In the genomic region with DNA sequence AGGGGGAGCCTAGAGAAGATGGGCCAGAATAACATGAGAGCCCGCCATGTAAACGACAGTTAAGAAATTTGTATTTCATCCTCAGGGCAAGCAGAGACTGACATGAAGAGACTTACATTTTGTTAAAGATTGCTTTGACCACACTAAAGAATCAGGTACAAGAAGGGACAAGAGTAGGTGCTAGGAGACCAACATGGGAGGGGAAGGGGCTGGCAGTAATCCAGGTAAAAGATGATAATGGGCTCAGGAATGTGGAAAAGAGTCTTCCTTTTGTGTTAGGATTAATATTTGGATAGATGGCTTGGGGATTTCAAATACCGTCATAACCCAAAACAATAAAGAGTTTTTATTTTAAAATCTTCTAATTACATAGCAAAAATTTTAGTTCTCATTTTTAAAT, we compare ENCODE assay signal across 24 cellular contexts.
"Had no signal": no experiment of that assay in that cellular context is flagged by ENCODE, and none has a peak within 500 bp of the region (broad histone marks: within the 10 kb centered on the region; RNA-seq: fewer than 3 reads in every experiment).

No MANE protein-coding gene starts in this region.

- H3K4me3 Mint-ChIP-seq: activated B cell treated with CpG ODN at 0.5 μM for 24 hours; activated CD4-positive, alpha-beta T cell treated with anti-CD3 and anti-CD28 coated beads for 36 hours; activated naive CD4-positive, alpha-beta T cell treated with anti-CD3 and anti-CD28 coated beads for 36 hours; activated naive CD8-positive, alpha-beta T cell treated with anti-CD3 and anti-CD28 coated beads, Interleukin-2, amount 10 ng/mL, durations not matched to agents 7 days and 5 days; activated T-cell treated with anti-CD3 and anti-CD28 coated beads, Interleukin-2, amount 50 U/mL, for 72 hours; endodermal cell; nephron; stimulated activated naive B cell treated with anti-CD40 and anti-IgM and Interleukin-4, amounts not matched to agents 10 μg/mL and 1 μg/mL and 100 μg/mL, for 72 hours; T-helper 1 cell treated with Interleukin-12 subunit alpha and Interleukin-12 subunit beta and Interleukin-4 antibody, amounts not matched to agents 30 μg/mL and 1 μg/mL, for 36 hours had no signal

- H3K4me3 ChIP-seq: coronary artery, left ventricle myocardium inferior, sigmoid colon, smooth muscle cell had no signal

- H3K27ac ChIP-seq: coronary artery, left ventricle myocardium inferior, sigmoid colon had no signal

- H3K27me3 ChIP-seq: sigmoid colon had no signal

- H3K9me3 Mint-ChIP-seq: activated B cell treated with CpG ODN at 0.5 μM for 24 hours; activated naive CD4-positive, alpha-beta T cell treated with anti-CD3 and anti-CD28 coated beads for 36 hours; activated naive CD8-positive, alpha-beta T cell treated with anti-CD3 and anti-CD28 coated beads, Interleukin-2, amount 10 ng/mL, durations not matched to agents 7 days and 5 days; endodermal cell; stimulated activated naive B cell treated with anti-CD40 and anti-IgM and Interleukin-4, amounts not matched to agents 10 μg/mL and 1 μg/mL and 100 μg/mL, for 72 hours; T-helper 1 cell treated with Interleukin-12 subunit alpha and Interleukin-12 subunit beta and Interleukin-4 antibody, amounts not matched to agents 30 μg/mL and 1 μg/mL, for 36 hours had no signal

- H3K27me3 Mint-ChIP-seq: activated B cell treated with CpG ODN at 0.5 μM for 24 hours; activated CD4-positive, alpha-beta T cell treated with anti-CD3 and anti-CD28 coated beads for 36 hours; activated naive CD8-positive, alpha-beta T cell treated with anti-CD3 and anti-CD28 coated beads, Interleukin-2, amount 10 ng/mL, durations not matched to agents 7 days and 5 days had no signal

- H3K4me1 Mint-ChIP-seq: activated CD4-positive, alpha-beta T cell treated with anti-CD3 and anti-CD28 coated beads for 36 hours; activated naive CD8-positive, alpha-beta T cell treated with anti-CD3 and anti-CD28 coated beads, Interleukin-2, amount 10 ng/mL, durations not matched to agents 7 days and 5 days; nephron had no signal

- H3K27ac Mint-ChIP-seq: activated B cell treated with CpG ODN at 0.5 μM for 24 hours; activated CD4-positive, alpha-beta T cell treated with anti-CD3 and anti-CD28 coated beads for 36 hours; activated naive CD4-positive, alpha-beta T cell treated with anti-CD3 and anti-CD28 coated beads for 36 hours; activated naive CD8-positive, alpha-beta T cell treated with anti-CD3 and anti-CD28 coated beads, Interleukin-2, amount 10 ng/mL, durations not matched to agents 7 days and 5 days; activated T-cell treated with anti-CD3 and anti-CD28 coated beads, Interleukin-2, amount 50 U/mL, for 72 hours; endodermal cell; nephron; stimulated activated naive B cell treated with anti-CD40 and anti-IgM and Interleukin-4, amounts not matched to agents 10 μg/mL and 1 μg/mL and 100 μg/mL, for 72 hours; T-helper 1 cell treated with Interleukin-12 subunit alpha and Interleukin-12 subunit beta and Interleukin-4 antibody, amounts not matched to agents 30 μg/mL and 1 μg/mL, for 36 hours had no signal

- ATAC-seq: activated CD4-positive, alpha-beta T cell treated with anti-CD3 and anti-CD28 coated beads for 36 hours; activated T-cell treated with anti-CD3 and anti-CD28 coated beads, Interleukin-2, amount 50 U/mL, for 72 hours; stimulated activated naive B cell treated with anti-CD40 and anti-IgM and Interleukin-4, amounts not matched to agents 10 μg/mL and 1 μg/mL and 100 μg/mL, for 72 hours had no signal

- H3K4me1 ChIP-seq: left ventricle myocardium inferior, sigmoid colon had no signal

- DNase-seq: activated B cell treated with CpG ODN at 0.5 μM for 24 hours; activated CD4-positive, alpha-beta T cell treated with anti-CD3 and anti-CD28 coated beads for 36 hours; activated CD4-positive, alpha-beta T cell treated with anti-CD3 and anti-CD28 coated beads, Interleukin-2, amount 50 U/mL, for 48 hours; activated effector memory CD4-positive, alpha-beta T cell treated with Interleukin-2 at 50 U/mL for 16 hours; activated naive CD4-positive, alpha-beta T cell treated with anti-CD3 and anti-CD28 coated beads for 36 hours; activated naive CD8-positive, alpha-beta T cell treated with anti-CD3 and anti-CD28 coated beads, Interleukin-2, amount 10 ng/mL, durations not matched to agents 7 days and 5 days; activated T-cell treated with anti-CD3 and anti-CD28 coated beads, Interleukin-2, amount 50 U/mL, for 72 hours; amniotic stem cell; cerebellar nuclear complex; endodermal cell; kidney glomerular epithelial cell; left ventricle myocardium inferior; occipital lobe; posterior cingulate gyrus; sigmoid colon; stimulated activated CD4-positive, alpha-beta T cell treated with anti-CD3 and anti-CD28 coated beads, Interleukin-15, amount 100 ng/mL, for 24 hours; stimulated activated CD8-positive, alpha-beta memory T cell treated with anti-CD3 and anti-CD28 coated beads, Interleukin-4, amount 100 ng/mL, for 48 hours; stimulated activated naive B cell treated with anti-CD40 and anti-IgM and Interleukin-4, amounts not matched to agents 10 μg/mL and 1 μg/mL and 100 μg/mL, for 72 hours; T1000; trophoblast cell had no signal

- H3K9me3 ChIP-seq: left ventricle myocardium inferior, sigmoid colon had no signal

- H3K36me3 Mint-ChIP-seq: activated naive CD8-positive, alpha-beta T cell treated with anti-CD3 and anti-CD28 coated beads, Interleukin-2, amount 10 ng/mL, durations not matched to agents 7 days and 5 days; stimulated activated naive B cell treated with anti-CD40 and anti-IgM and Interleukin-4, amounts not matched to agents 10 μg/mL and 1 μg/mL and 100 μg/mL, for 72 hours had no signal
